Comparison of ENCODE assay signal across 8 cellular contexts in genomic region chr16:22008215-22009142, GRCh38. TPM values are rescaled to one million over a fixed set of nuclear protein-coding genes. Genes with fewer than 3 reads are reported as not detected.
DNase-seq lines count a peak whose midpoint lies in the region; ATAC-seq, FAIRE-seq and TF ChIP-seq lines count a peak whose summit lies in the region.

No MANE protein-coding gene starts in this region.

- POLR2A ChIA-PET in K562 (lab: Yijun Ruan, JAX): interaction anchor here (0.6 to 2.0 kb wide), 8 partner anchors 9 to 64 kb away, joined by 3 to 6 read pairs (median 4); no protein-coding TSS in a partner anchor

- FAIRE-seq in K562 (lab: Jason Lieb, UNC): no peak

- H3K27ac ChIP-seq in OCI-LY3 (ENCODE audit: low read length): no peak overlapping the region
- H3K27ac ChIP-seq in K562 (ENCODE audit: extremely low read depth, low read depth, low read length): no peak overlapping the region

- H3K4me3 ChIP-seq in AG09309 (ENCODE audit: control insufficient read depth, low read depth, low read length) (peak overlapping the region; percentile 97), OCI-LY3 (ENCODE audit: low read length) (peak overlapping the region; percentile 94), K562 (peak overlapping the region; percentile 83)

- intact Hi-C loops in K562 (cut with micrococcal nuclease): no loop called here

- H3K9ac ChIP-seq in OCI-LY3 (ENCODE audit: low read length) (peak overlapping the region; percentile 90), K562 (ENCODE audit: insufficient read depth in 1 of 2, low read depth in 2 of 2, low read length in 2 of 2) (peak overlapping the region; percentile 64 to 92)

- no peak for TF ChIP-seq RAD21 in K562 (CRISPR knock-in tag; conservative IDR thresholded peaks at IDR 0.05 in 1 of 2, IDR thresholded peaks at IDR 0.05 in 1 of 2)

- no peaks in the 10 kb centered on the region for H3K36me3 ChIP-seq in OCI-LY3 (replicated peaks; ENCODE audit: low read depth, low read length)
- H3K36me3 ChIP-seq in K562 (ENCODE audit: control insufficient read depth, insufficient read depth, low read length): no peaks in the 10 kb centered on the region

- H3K4me2 ChIP-seq in OCI-LY3 (ENCODE audit: low read length) (peak overlapping the region; percentile 94), K562 (ENCODE audit: insufficient read depth, low read length) (peak overlapping the region; percentile 76)

- H3K79me2 ChIP-seq in OCI-LY3 (ENCODE audit: low read length): peaks cover 45% of the 10 kb centered on the region
- peaks cover 25% of the 10 kb centered on the region for H3K79me2 ChIP-seq in K562 (ENCODE audit: control insufficient read depth, insufficient read depth, low read length)

- TF ChIP-seq POLR2A in K562 (conservative IDR thresholded peaks at IDR 0.05): no peak

- peaks cover 33% of the 10 kb centered on the region for H3K4me1 ChIP-seq in OCI-LY3 (ENCODE audit: low read length)
- H3K4me1 ChIP-seq in K562 (replicated peaks in 1 of 2; ENCODE audit: control insufficient read depth in 2 of 2, insufficient read depth in 2 of 2, low read length in 2 of 2): peaks cover 8 to 18% of the 10 kb centered on the region in 2 experiments; a peak in 4 of 5 replicates

- H3K27me3 ChIP-seq in OCI-LY3 (ENCODE audit: low read depth, low read length) (no peaks in the 10 kb centered on the region), K562 (ENCODE audit: control insufficient read depth in 2 of 2, insufficient read depth in 2 of 2, low read length in 2 of 2) (peaks cover 0 to 4% of the 10 kb centered on the region in 2 experiments; a peak in 2 of 5 replicates)

- H2AFZ ChIP-seq in OCI-LY3 (ENCODE audit: low read depth, low read length) (peak overlapping the region; percentile 19; the same call in 1 of the 2 replicates), K562 (ENCODE audit: low read depth, low read length) (peak overlapping the region; percentile 80)

- TF ChIP-seq CTCF in AG09309 (IDR thresholded peaks at IDR 0.05; ENCODE audit: control insufficient read depth, insufficient read depth, low read depth, low read length, missing control alignments) (no peak), OCI-LY3 (IDR thresholded peaks at IDR 0.05; ENCODE audit: low read depth, low read length) (no peak), K562 (IDR thresholded peaks at IDR 0.05 in 2 of 3, conservative IDR thresholded peaks at IDR 0.05 in 1 of 3; ENCODE audit: insufficient read depth in 2 of 3, low read depth in 1 of 3, low read length in 3 of 3) (no peak)

- no peaks in the 10 kb centered on the region for H3K9me3 ChIP-seq in OCI-LY3 (ENCODE audit: insufficient read depth, low read length)
- H3K9me3 ChIP-seq in K562 (replicated peaks; ENCODE audit: control insufficient read depth, insufficient read depth, low read depth, low read length): no peaks in the 10 kb centered on the region

- peaks cover 32% of the 10 kb centered on the region for H4K20me1 ChIP-seq in OCI-LY3 (ENCODE audit: insufficient read depth, low read length)
- H4K20me1 ChIP-seq in K562 (replicated peaks; ENCODE audit: control insufficient read depth, insufficient read depth, low read length): 0 out of 2 replicates have a peak, but pooled peaks cover 6% of the 10 kb centered on the region

- no peaks in the 10 kb centered on the region for H3K9me1 ChIP-seq in K562 (ENCODE audit: control insufficient read depth, insufficient read depth, low read length)

- CTCF ChIA-PET in K562 (lab: Yijun Ruan, JAX; ENCODE audit: low intra/inter-chr PET ratio): interaction anchor here (0.7 to 1.2 kb wide), 2 partner anchors 9 to 70 kb away, joined by 3 read pairs; no protein-coding TSS in a partner anchor

- DNase-seq in AG09309 (ENCODE audit: low read depth) (no peak), K562 (ENCODE audit: extremely low read depth in 1 of 4, low spot score in 3 of 4) (peak in 1 of 4 experiments; percentile 32), islet precursor cell (peak; percentile 67), NOMO-1 treated with dmso at 0.1 percent for 144 hours (lab: John Stamatoyannopoulos, UW; ENCODE audit: unreplicated experiment) (no peak)
- DNase-seq in stimulated activated CD4-positive, alpha-beta T cell treated with anti-CD3 and anti-CD28 coated beads, Interleukin-12 subunit alpha, Interleukin-12 subunit beta, amount 100 ng/mL, for 4 hours: peak; percentile 12

- no peak for TF ChIP-seq EP300 in K562 (IDR thresholded peaks at IDR 0.05; ENCODE audit: low read length)

- BruUV-seq in K562 (replicated peaks; lab: Mats Ljungman, UMichigan): TSS peak; percentile 32

- 21% methylated on average over 14 of the region's 70 CpGs for WGBS in K562 (ENCODE audit: insufficient coverage, low coverage, missing lambda C conversion rate)

- ATAC-seq in GM19452 (IDR thresholded peaks at IDR 0.05; ENCODE audit: unreplicated experiment) (peak; percentile 10), K562 (peak; percentile 11; the same call in 2 of the 3 replicates), HG03097 (IDR thresholded peaks at IDR 0.05; ENCODE audit: low FRiP score, unreplicated experiment) (no peak)

- in situ Hi-C loops in K562 (cut with MboI): no loop called here

TF ChIP-seq in K562, 482 proteins besides CTCF, POLR2A, EP300 and RAD21 (continues in another document):
- TF ChIP-seq CHD1 (IDR thresholded peaks at IDR 0.05; ENCODE audit: low read length): peak; percentile 46
- no peak for TF ChIP-seq MCM7 (IDR thresholded peaks at IDR 0.05)
- TF ChIP-seq E2F6 (IDR thresholded peaks at IDR 0.05; ENCODE audit: borderline replicate concordance in 1 of 2, extremely low read depth in 1 of 2, insufficient read depth in 1 of 2, insufficient read length in 1 of 2, low read depth in 1 of 2, low read length in 1 of 2, poor library complexity in 1 of 2, severe bottlenecking in 1 of 2): peak in 1 of 2 experiments; percentile 26

RNA-seq across cellular contexts. Expression of gene MOSMO, which starts 0.6 kb away (rescaled TPM):
- 7.5 and 17.7 TPM in 2 replicates for total RNA-seq in K562 (2011; cell fraction: chromatin; rRNA removed; ENCODE audit: low replicate concordance)
- total RNA-seq in K562 (2011; cell fraction: nucleolus; rRNA removed): 4.7 and 5.3 TPM in 2 replicates
- 11.8 and 17.6 TPM in 2 replicates for total RNA-seq in K562 (2011; cell fraction: nucleoplasm; rRNA removed)
- 3.7 and 6.3 TPM in 2 replicates for total RNA-seq in K562 (2014; rRNA removed)
- total RNA-seq in K562 (2014; rRNA removed; fragmentation: Illumina TruSeq; extraction: Trizol): 7.7 and 9.0 TPM in 2 replicates
- total RNA-seq in K562 (2015; rRNA removed; fragmentation: Illumina TruSeq; extraction: Trizol): 9.0 and 10.4 TPM in 2 replicates
- 5.4 and 7.6 TPM in 2 replicates for total RNA-seq in K562 (2021)
- polyA plus RNA-seq in K562 (2011; rRNA removed): 11.3 and 13.3 TPM in 2 replicates
- 5.2 and 7.1 TPM in 2 replicates for polyA plus RNA-seq in K562 (2011; cell fraction: cytosol; rRNA removed)
- 14.5 and 17.2 TPM in 2 replicates for polyA plus RNA-seq in K562 (2011; cell fraction: nucleus; rRNA removed)
- 7.7 and 9.9 TPM in 2 replicates for polyA plus RNA-seq in K562 (2012)
- polyA plus RNA-seq in K562 (2014; fragmentation: Illumina TruSeq; extraction: Trizol): 9.1 and 9.3 TPM in 2 replicates
- polyA plus RNA-seq in K562 (2014; fragmentation: Nextera tagmentation; extraction: Ambion mirVana): 1 to 10 TPM; 1.9 to 2.0 TPM
- 7.1 and 9.9 TPM in 2 replicates for polyA plus RNA-seq in K562 (2014; rRNA removed)
- 5.8 and 7.7 TPM in 2 replicates for polyA minus RNA-seq in K562 (2011; rRNA and poly(A)+ RNA removed)
- 2.8 and 3.3 TPM in 2 replicates for polyA minus RNA-seq in K562 (2011; cell fraction: cytosol; rRNA and poly(A)+ RNA removed)
- polyA minus RNA-seq in K562 (2011; cell fraction: nucleus; rRNA and poly(A)+ RNA removed): 7.3 and 9.2 TPM in 2 replicates

RNA-seq across cellular contexts. Expression of gene PDZD9, which starts 7.6 kb away (rescaled TPM):
- total RNA-seq in K562 (2011; cell fraction: chromatin; rRNA removed; ENCODE audit: low replicate concordance): not detected in 2 replicates
- total RNA-seq in K562 (2011; cell fraction: nucleolus; rRNA removed): not detected in 2 replicates
- not detected in 2 replicates for total RNA-seq in K562 (2011; cell fraction: nucleoplasm; rRNA removed)
- total RNA-seq in K562 (2014; rRNA removed): not detected in 2 replicates
- total RNA-seq in K562 (2014; rRNA removed; fragmentation: Illumina TruSeq; extraction: Trizol): not detected in 2 replicates
- not detected in 2 replicates for total RNA-seq in K562 (2015; rRNA removed; fragmentation: Illumina TruSeq; extraction: Trizol)
- total RNA-seq in K562 (2021): not detected in 2 replicates
- polyA plus RNA-seq in K562 (2011; rRNA removed): not detected in 2 replicates
- not detected in 2 replicates for polyA plus RNA-seq in K562 (2011; cell fraction: cytosol; rRNA removed)
- polyA plus RNA-seq in K562 (2011; cell fraction: nucleus; rRNA removed): not detected in 2 replicates
- polyA plus RNA-seq in K562 (2012): 0.14 and 0.15 TPM in 2 replicates
- polyA plus RNA-seq in K562 (2014; fragmentation: Illumina TruSeq; extraction: Trizol): not detected in 2 replicates
- polyA plus RNA-seq in K562 (2014; fragmentation: Nextera tagmentation; extraction: Ambion mirVana): under 1 TPM; 0.06 to 0.08 TPM
- polyA plus RNA-seq in K562 (2014; rRNA removed): not detected in 2 replicates
- polyA minus RNA-seq in K562 (2011; rRNA and poly(A)+ RNA removed): not detected in 2 replicates
- not detected in 2 replicates for polyA minus RNA-seq in K562 (2011; cell fraction: cytosol; rRNA and poly(A)+ RNA removed)
- not detected in 2 replicates for polyA minus RNA-seq in K562 (2011; cell fraction: nucleus; rRNA and poly(A)+ RNA removed)

RNA-seq across cellular contexts. Expression of gene UQCRC2, which starts 55.3 kb away (rescaled TPM):
- 251 and 452 TPM in 2 replicates for total RNA-seq in K562 (2011; cell fraction: chromatin; rRNA removed; ENCODE audit: low replicate concordance)
- 131 and 173 TPM in 2 replicates for total RNA-seq in K562 (2011; cell fraction: nucleolus; rRNA removed)
- 216 and 244 TPM in 2 replicates for total RNA-seq in K562 (2011; cell fraction: nucleoplasm; rRNA removed)
- 177 and 222 TPM in 2 replicates for total RNA-seq in K562 (2014; rRNA removed)
- total RNA-seq in K562 (2014; rRNA removed; fragmentation: Illumina TruSeq; extraction: Trizol): 398 and 437 TPM in 2 replicates
- total RNA-seq in K562 (2015; rRNA removed; fragmentation: Illumina TruSeq; extraction: Trizol): 384 and 413 TPM in 2 replicates
- 319 and 329 TPM in 2 replicates for total RNA-seq in K562 (2021)
- polyA plus RNA-seq in K562 (2011; rRNA removed): 426 and 516 TPM in 2 replicates
- polyA plus RNA-seq in K562 (2011; cell fraction: cytosol; rRNA removed): 160 and 274 TPM in 2 replicates
- 298 and 366 TPM in 2 replicates for polyA plus RNA-seq in K562 (2011; cell fraction: nucleus; rRNA removed)
- polyA plus RNA-seq in K562 (2012): 317 and 421 TPM in 2 replicates
- polyA plus RNA-seq in K562 (2014; fragmentation: Illumina TruSeq; extraction: Trizol): 299 and 316 TPM in 2 replicates
- 100 to 1,000 TPM; 284 to 424 TPM for polyA plus RNA-seq in K562 (2014; fragmentation: Nextera tagmentation; extraction: Ambion mirVana)
- 250 and 291 TPM in 2 replicates for polyA plus RNA-seq in K562 (2014; rRNA removed)
- polyA minus RNA-seq in K562 (2011; rRNA and poly(A)+ RNA removed): 744 and 857 TPM in 2 replicates
- 153 and 211 TPM in 2 replicates for polyA minus RNA-seq in K562 (2011; cell fraction: cytosol; rRNA and poly(A)+ RNA removed)
- polyA minus RNA-seq in K562 (2011; cell fraction: nucleus; rRNA and poly(A)+ RNA removed): 115 and 197 TPM in 2 replicates

Comparison
In these comparisons a context has a peak if more than half of its experiments do, and no peak if none do; other contexts are left out.
1. DNase-seq: peak in islet precursor cell (single experiment) and stimulated activated CD4-positive, alpha-beta T cell treated with anti-CD3 and anti-CD28 coated beads, Interleukin-12 subunit alpha, Interleukin-12 subunit beta, amount 100 ng/mL, for 4 hours (single experiment); none in AG09309 (single experiment) and NOMO-1 treated with dmso at 0.1 percent for 144 hours (single experiment).
2. Peak in every context shown above with its lines, with median percentiles within 50 percentile points of each other: H3K4me3 ChIP-seq.